ENCODE assay signal across 9 cellular contexts in the genomic region with DNA sequence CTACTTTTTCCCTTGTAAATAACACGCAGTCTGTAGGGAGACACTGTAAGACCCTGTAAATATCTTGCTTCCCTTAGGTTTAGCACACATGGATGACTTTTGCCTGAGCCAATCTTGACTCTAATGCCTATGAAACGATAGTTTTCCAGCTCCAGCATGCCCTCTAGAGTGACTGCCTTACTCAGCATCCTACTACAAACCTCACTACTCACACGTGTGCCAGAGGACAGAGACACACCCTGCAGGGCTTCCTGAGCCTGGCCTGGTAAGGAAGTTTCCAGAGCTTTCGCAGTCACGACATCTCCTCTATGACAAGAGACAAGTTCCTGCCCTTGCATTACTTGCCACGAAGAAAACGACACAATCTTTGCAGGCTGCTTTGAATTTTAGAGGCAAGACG.
DNase-seq lines count a peak whose midpoint lies in the region; ATAC-seq and TF ChIP-seq lines count a peak whose summit lies in the region.
"Had no signal": no experiment of that assay in that cellular context is flagged by ENCODE, and none has a peak within 500 bp of the region (broad histone marks: within the 10 kb centered on the region; RNA-seq: fewer than 3 reads in every experiment).

No MANE protein-coding gene starts in this region.

- peak; percentile 74 for TF ChIP-seq CTCF in AG09309 (IDR thresholded peaks at IDR 0.05; ENCODE audit: control insufficient read depth, insufficient read depth, low read depth, low read length, missing control alignments)
- TF ChIP-seq CTCF in tibial nerve (IDR thresholded peaks at IDR 0.05), result no peak
- peak in 2 of 6 experiments; percentile 9 to 38 for TF ChIP-seq CTCF in esophagus squamous epithelium (IDR thresholded peaks at IDR 0.05)

- no peak overlapping the region for H4K91ac ChIP-seq in neuronal stem cell (ENCODE audit: low read depth, low read length, poor library complexity)

- H3K36me3 ChIP-seq in neuronal stem cell (replicated peaks in 1 of 2; ENCODE audit: control insufficient read depth in 2 of 2, insufficient read depth in 2 of 2, low read length in 2 of 2) (no peaks in the 10 kb centered on the region), tibial nerve (no peaks in the 10 kb centered on the region), esophagus squamous epithelium (no peaks in the 10 kb centered on the region)
- H3K36me3 ChIP-seq: HAP-1 had no signal

- H2BK120ac ChIP-seq in neuronal stem cell (ENCODE audit: low read depth, low read length), result no peak overlapping the region

- H3K4me3 ChIP-seq in AG09309 (ENCODE audit: control insufficient read depth, low read depth, low read length) (no peak overlapping the region), neuronal stem cell (ENCODE audit: low read length in 2 of 2) (no peak overlapping the region), tibial nerve (no peak overlapping the region), esophagus squamous epithelium (no peak overlapping the region)
- H3K4me3 ChIP-seq: HAP-1 had no signal

- H3K14ac ChIP-seq in neuronal stem cell (ENCODE audit: low read length), result no peak overlapping the region

- in situ Hi-C loops in T47D (cut with HindIII; ENCODE audit: low pct_unique_long_range_greater_than_20kb, low sequenced_read_pairs), result no loop called here

- H3K27ac ChIP-seq in neuronal stem cell (replicated peaks; ENCODE audit: low read length), result no peak overlapping the region
- H3K27ac ChIP-seq in tibial nerve, result no peak overlapping the region
- no peak overlapping the region for H3K27ac ChIP-seq in esophagus squamous epithelium

- no CpG with 5 or more reads among the region's 8 CpGs for WGBS in neuronal stem cell (ENCODE audit: extremely low coverage in 2 of 2, insufficient read length in 2 of 2, insufficient replicate concordance in 1 of 2), 2 donors
- WGBS in tibial nerve, 2 donors, result 49 to 60% methylated on average over 8 of the region's 8 CpGs
- 44 to 58% methylated on average over 4 to 7 of the region's 8 CpGs for WGBS in esophagus squamous epithelium, 2 donors

- no peak overlapping the region for H2BK12ac ChIP-seq in neuronal stem cell (ENCODE audit: low read length)

- H2AK5ac ChIP-seq in neuronal stem cell (ENCODE audit: low read depth, low read length), result no peak overlapping the region

- no peak overlapping the region for H3K18ac ChIP-seq in neuronal stem cell (ENCODE audit: low read length)

- H3K23ac ChIP-seq in neuronal stem cell (ENCODE audit: low read depth, low read length, poor library complexity), result no peak overlapping the region

- H2AFZ ChIP-seq in neuronal stem cell (ENCODE audit: low read length), result no peak overlapping the region

- no peak overlapping the region for H3K4ac ChIP-seq in neuronal stem cell (ENCODE audit: low read length)

- H3K4me2 ChIP-seq in neuronal stem cell (ENCODE audit: insufficient read depth, low read length, poor library complexity, severe bottlenecking), result no peak overlapping the region

- DNase-seq in AG09309 (ENCODE audit: low read depth) (peak; percentile 44), NCI-H1048 (lab: John Stamatoyannopoulos, UW) (peak; percentile 27), T47D (ENCODE audit: low read depth in 1 of 2, low spot score in 1 of 2) (peak; percentile 23 to 57), neuronal stem cell (ENCODE audit: low spot score) (peak; percentile 33), tibial nerve (ENCODE audit: low spot score in 2 of 2) (no peak), esophagus squamous epithelium (lab: John Stamatoyannopoulos, UW) (no peak)

- peak; percentile 55 for ATAC-seq in GM19328 (IDR thresholded peaks at IDR 0.05; ENCODE audit: unreplicated experiment)
- no peak for ATAC-seq in GM18511 (IDR thresholded peaks at IDR 0.05; ENCODE audit: unreplicated experiment)

- no peaks in the 10 kb centered on the region for H3K79me1 ChIP-seq in neuronal stem cell (ENCODE audit: low read depth, low read length)

- H3K4me1 ChIP-seq in neuronal stem cell (ENCODE audit: control insufficient read depth in 2 of 2, insufficient read depth in 1 of 2, low read depth in 1 of 2, low read length in 2 of 2), result no peaks in the 10 kb centered on the region
- H3K4me1 ChIP-seq in tibial nerve, result no peaks in the 10 kb centered on the region
- H3K4me1 ChIP-seq in esophagus squamous epithelium, result no peaks in the 10 kb centered on the region
- H3K4me1 ChIP-seq: HAP-1 had no signal

- intact Hi-C loops in esophagus squamous epithelium (cut with DNase I), result no loop called here

- no peak for TF ChIP-seq POLR2A in tibial nerve (IDR thresholded peaks at IDR 0.05)
- no peak for TF ChIP-seq POLR2A in esophagus squamous epithelium (IDR thresholded peaks at IDR 0.05)

- H3K9ac ChIP-seq in neuronal stem cell (ENCODE audit: low read depth, low read length, poor library complexity), result no peak overlapping the region

- H4K8ac ChIP-seq in neuronal stem cell (ENCODE audit: low read depth, low read length), result no peak overlapping the region

- no peak overlapping the region for H2BK15ac ChIP-seq in neuronal stem cell (ENCODE audit: low read length)

- H2BK5ac ChIP-seq in neuronal stem cell (ENCODE audit: low read length), result no peak overlapping the region

- H3K27me3 ChIP-seq in neuronal stem cell (ENCODE audit: control insufficient read depth in 3 of 3, insufficient read depth in 3 of 3, low read depth in 1 of 3, low read length in 3 of 3) (no peaks in the 10 kb centered on the region), tibial nerve (no peaks in the 10 kb centered on the region), esophagus squamous epithelium (no peaks in the 10 kb centered on the region)

- no peak for TF ChIP-seq EP300 in tibial nerve (IDR thresholded peaks at IDR 0.05)

- H3K9me3 ChIP-seq in neuronal stem cell (replicated peaks in 1 of 2; ENCODE audit: control insufficient read depth in 2 of 2, insufficient read depth in 1 of 2, low read depth in 1 of 2, low read length in 2 of 2), result peaks cover 0 to 9% of the 10 kb centered on the region in 2 donors
- H3K9me3 ChIP-seq in tibial nerve, result peaks cover 0 to 15% (median 0%) of the 10 kb centered on the region in 4 donors
- H3K9me3 ChIP-seq in esophagus squamous epithelium, result no peaks in the 10 kb centered on the region
- H3K9me3 ChIP-seq: HAP-1 had no signal

Comparison
In these comparisons a context has a peak if more than half of its experiments do, and no peak if none do; other contexts are left out.
1. DNase-seq: peak in AG09309 (single experiment), NCI-H1048 (single experiment), T47D (2 of 2) and neuronal stem cell (single experiment); none in tibial nerve (0 of 2) and esophagus squamous epithelium (single experiment).